In the genomic region with DNA sequence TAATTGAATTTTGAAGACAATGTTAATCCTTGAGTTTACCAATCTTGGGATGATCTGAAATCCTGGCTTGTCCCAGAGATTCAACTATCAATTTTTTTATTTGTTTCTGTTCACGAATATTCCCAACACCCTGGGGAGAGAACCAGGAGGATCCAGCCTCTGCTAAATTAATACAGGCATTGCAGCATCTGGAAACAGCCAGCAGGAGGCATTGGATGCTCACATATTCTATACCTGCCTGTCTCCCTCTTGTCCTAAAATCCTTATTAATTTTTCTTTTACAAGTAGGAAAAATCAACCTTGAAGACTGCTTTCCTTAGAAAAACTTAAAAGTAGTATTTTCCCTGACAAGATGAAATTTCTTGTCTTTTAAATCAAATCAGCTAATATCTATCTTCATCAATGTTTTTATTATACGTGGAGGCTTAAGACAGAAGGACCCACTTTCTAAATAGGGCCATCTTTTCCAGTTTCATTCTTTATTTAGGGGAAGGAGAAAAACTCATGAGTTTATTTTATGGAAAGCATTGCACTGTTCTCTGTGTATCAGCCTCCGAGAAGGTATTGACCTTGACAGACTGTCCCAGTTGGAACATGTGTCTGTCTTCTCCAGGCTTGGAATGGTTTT, we compare ENCODE assay signal across 8 cellular contexts.
A peak's percentile ranks its signal among the peaks of the same experiment; 100 is the strongest.
DNase-seq lines count a peak whose midpoint lies in the region; ATAC-seq and TF ChIP-seq lines count a peak whose summit lies in the region.

No MANE protein-coding gene starts in this region.

- no peak overlapping the region for H3K4me3 ChIP-seq in CD4-positive, alpha-beta memory T cell (ENCODE audit: low read length in 2 of 2)
- H3K4me3 ChIP-seq in lower lobe of right lung, result no peak overlapping the region

- intact Hi-C loops in CD4-positive, alpha-beta memory T cell (cut with micrococcal nuclease), result loop anchor here (1.0 to 10.0 kb wide), 3 partner anchors 842 to 1143 kb away; no protein-coding TSS in a partner anchor
- intact Hi-C loops in lower lobe of right lung (cut with DNase I), result no loop called here

- H3K4me1 Mint-ChIP-seq in CD4-positive, alpha-beta memory T cell, result peaks cover 6 to 13% (median 9%) of the 10 kb centered on the region in 4 donors

- peaks cover 0 to 10% of the 10 kb centered on the region in 2 donors for H3K27me3 Mint-ChIP-seq in CD4-positive, alpha-beta memory T cell

- no peaks in the 10 kb centered on the region for H3K9me3 ChIP-seq in CD4-positive, alpha-beta memory T cell (ENCODE audit: control insufficient read depth in 1 of 2, low read length in 2 of 2)
- no peaks in the 10 kb centered on the region for H3K9me3 ChIP-seq in lower lobe of right lung

- H3K9me3 Mint-ChIP-seq in CD4-positive, alpha-beta memory T cell, result no peaks in the 10 kb centered on the region

- H3K4me1 ChIP-seq in CD4-positive, alpha-beta memory T cell (ENCODE audit: insufficient read depth, low read length), result peaks cover 6% of the 10 kb centered on the region
- H3K4me1 ChIP-seq in lower lobe of right lung, result no peaks in the 10 kb centered on the region

- no peaks in the 10 kb centered on the region for H3K36me3 Mint-ChIP-seq in CD4-positive, alpha-beta memory T cell

- H3K27ac ChIP-seq in CD4-positive, alpha-beta memory T cell (ENCODE audit: low read depth, low read length), result no peak overlapping the region
- H3K27ac ChIP-seq in lower lobe of right lung, result no peak overlapping the region

- H3K27ac Mint-ChIP-seq in CD4-positive, alpha-beta memory T cell, result no peak overlapping the region

- POLR2A ChIA-PET in CD4-positive, alpha-beta memory T cell (lab: Charles Lee; ENCODE audit: partially characterized antibody), result no interaction called here

- ATAC-seq in lower lobe of right lung (peak; percentile 61 to 79), HG03460 (IDR thresholded peaks at IDR 0.05; ENCODE audit: unreplicated experiment) (no peak), HG02623 (IDR thresholded peaks at IDR 0.05; ENCODE audit: unreplicated experiment) (no peak)

- no peak overlapping the region for H3K4me3 Mint-ChIP-seq in CD4-positive, alpha-beta memory T cell

- TF ChIP-seq CTCF in lower lobe of right lung (IDR thresholded peaks at IDR 0.05), result peak; percentile 81

- peak in 3 of 5 donors; percentile 4 to 11 (median 6) for DNase-seq in CD4-positive, alpha-beta memory T cell
- DNase-seq in H4 (ENCODE audit: low spot score), result peak; percentile 60
- peak; percentile 34 for DNase-seq in NCI-H774 (lab: John Stamatoyannopoulos, UW)
- DNase-seq in dedifferentiated amniotic fluid mesenchymal stem cell (ENCODE audit: extremely low spot score), result peak; percentile 43
- DNase-seq in lower lobe of right lung, result no peak
- DNase-seq in DMS79 treated with DMSO at 0.1 percent for 48 hours (lab: John Stamatoyannopoulos, UW), result no peak

- no peaks in the 10 kb centered on the region for H3K27me3 ChIP-seq in CD4-positive, alpha-beta memory T cell (ENCODE audit: insufficient read depth, low read length)
- H3K27me3 ChIP-seq in lower lobe of right lung (ENCODE audit: low read depth), result no peaks in the 10 kb centered on the region

- CTCF ChIA-PET in CD4-positive, alpha-beta memory T cell (lab: Charles Lee; ENCODE audit: partially characterized antibody), result interaction anchor here (1.1 to 1.8 kb wide), 4 partner anchors 16 to 844 kb away, joined by 3 to 5 read pairs (median 5); no protein-coding TSS in a partner anchor

- no peaks in the 10 kb centered on the region for H3K36me3 ChIP-seq in CD4-positive, alpha-beta memory T cell (ENCODE audit: insufficient read depth, low read length)
- no peaks in the 10 kb centered on the region for H3K36me3 ChIP-seq in lower lobe of right lung

Comparison
In these comparisons a context has a peak if more than half of its experiments do, and no peak if none do; other contexts are left out.
1. DNase-seq: peak in CD4-positive, alpha-beta memory T cell (3 of 5), H4 (single experiment), NCI-H774 (single experiment) and dedifferentiated amniotic fluid mesenchymal stem cell (single experiment); none in lower lobe of right lung (single experiment) and DMS79 treated with DMSO at 0.1 percent for 48 hours (single experiment).
2. ATAC-seq: peak in lower lobe of right lung (2 of 2); none in HG03460 (single experiment) and HG02623 (single experiment).